1 cellular context compared by ENCODE assay signal in the genomic region with DNA sequence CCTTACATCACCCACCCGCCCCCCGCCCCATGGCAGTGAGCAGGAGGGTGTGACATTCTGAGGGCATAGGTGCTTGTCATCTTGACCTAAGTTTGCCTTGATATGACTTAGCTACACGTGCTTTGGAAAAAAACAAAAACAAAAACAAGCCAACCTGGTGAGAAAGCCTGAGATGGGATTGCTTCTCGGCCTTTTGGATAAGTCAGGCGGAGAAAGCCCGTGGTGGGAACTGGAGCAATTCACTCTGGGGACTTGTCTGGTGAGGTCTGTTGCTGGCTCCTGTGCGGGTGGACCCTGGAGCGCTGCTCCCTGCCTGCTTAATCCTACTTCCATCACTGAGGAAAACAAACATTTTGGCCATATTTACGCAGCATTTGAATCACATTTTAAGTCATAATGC.
TF ChIP-seq lines count a peak whose summit lies in the region.

No MANE protein-coding gene starts in this region.

TF ChIP-seq in A549, 52 proteins besides CTCF, POLR2A, EP300 and RAD21 (continued from another document):
- TF ChIP-seq SMC3 (IDR thresholded peaks at IDR 0.05) (no peak), HOXB5 (CRISPR knock-in tag; IDR thresholded peaks at IDR 0.05) (no peak), FOXS1 (CRISPR knock-in tag; IDR thresholded peaks at IDR 0.05) (no peak), NPAS2 (CRISPR knock-in tag; IDR thresholded peaks at IDR 0.05; ENCODE audit: borderline replicate concordance) (no peak), CHD2 (IDR thresholded peaks at IDR 0.05; ENCODE audit: low read length, partially characterized antibody) (no peak), RCOR1 (IDR thresholded peaks at IDR 0.05; ENCODE audit: low read depth, low read length) (no peak)
- TF ChIP-seq, protein P1, sequence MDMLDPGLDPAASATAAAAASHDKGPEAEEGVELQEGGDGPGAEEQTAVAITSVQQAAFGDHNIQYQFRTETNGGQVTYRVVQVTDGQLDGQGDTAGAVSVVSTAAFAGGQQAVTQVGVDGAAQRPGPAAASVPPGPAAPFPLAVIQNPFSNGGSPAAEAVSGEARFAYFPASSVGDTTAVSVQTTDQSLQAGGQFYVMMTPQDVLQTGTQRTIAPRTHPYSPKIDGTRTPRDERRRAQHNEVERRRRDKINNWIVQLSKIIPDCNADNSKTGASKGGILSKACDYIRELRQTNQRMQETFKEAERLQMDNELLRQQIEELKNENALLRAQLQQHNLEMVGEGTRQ (IDR thresholded peaks at IDR 0.05), result no peak
